Comparison of ENCODE assay signal across 10 cellular contexts in genomic region chr3:71050133-71050520, GRCh38.
DNase-seq lines count a peak whose midpoint lies in the region; ATAC-seq and TF ChIP-seq lines count a peak whose summit lies in the region.
"Had no signal": no experiment of that assay in that cellular context is flagged by ENCODE, and none has a peak within 500 bp of the region (broad histone marks: within the 10 kb centered on the region; RNA-seq: fewer than 3 reads in every experiment).

No MANE protein-coding gene starts in this region.

- peak overlapping the region; percentile 86 to 98 (median 88) for H3K27ac ChIP-seq in transverse colon

- H3K4me3 ChIP-seq in adipocyte (ENCODE audit: low read length) (no peak overlapping the region), transverse colon (no peak overlapping the region)

- 19 to 25% methylated on average over 2 of the region's 2 CpGs for WGBS in transverse colon (ENCODE audit: low coverage in 1 of 2), 2 donors

- no peaks in the 10 kb centered on the region for H3K27me3 Mint-ChIP-seq in activated naive CD4-positive, alpha-beta T cell treated with anti-CD3 and anti-CD28 coated beads, Interleukin-2, amount 50 U/mL, for 24 hours

- TF ChIP-seq CTCF in transverse colon (IDR thresholded peaks at IDR 0.05), result no peak

- H3K27ac Mint-ChIP-seq in activated naive CD4-positive, alpha-beta T cell treated with anti-CD3 and anti-CD28 coated beads, Interleukin-2, amount 50 U/mL, for 24 hours, result no peak overlapping the region

- DNase-seq in activated naive CD4-positive, alpha-beta T cell treated with Interleukin-2 at 50 U/mL for 16 hours, result no peak
- DNase-seq in adipocyte (ENCODE audit: low read depth), result peak; percentile 57
- peak; percentile 41 for DNase-seq in kidney glomerular epithelial cell (lab: John Stamatoyannopoulos, UW)
- DNase-seq in transverse colon, result no peak
- no peak for DNase-seq in SKM-1 treated with dmso at 0.1 percent for 144 hours (lab: John Stamatoyannopoulos, UW; ENCODE audit: unreplicated experiment)
- DNase-seq in NCI-H2196 (lab: John Stamatoyannopoulos, UW; ENCODE audit: unreplicated experiment), result no peak
- DNase-seq: cortex of kidney, NCI-H2081 treated with DMSO at 0.1 percent for 48 hours had no signal

- H3K9me3 ChIP-seq in adipocyte (ENCODE audit: control insufficient read depth, low read length) (no peaks in the 10 kb centered on the region), transverse colon (no peaks in the 10 kb centered on the region)

- TF ChIP-seq POLR2A in transverse colon (IDR thresholded peaks at IDR 0.05), result no peak

- peaks cover 29% of the 10 kb centered on the region for H3K4me1 ChIP-seq in adipocyte (ENCODE audit: control insufficient read depth, insufficient read depth, low read length)
- H3K4me1 ChIP-seq in transverse colon, result peaks cover 80 to 99% (median 96%) of the 10 kb centered on the region in 4 donors

- H3K36me3 Mint-ChIP-seq in activated naive CD4-positive, alpha-beta T cell treated with anti-CD3 and anti-CD28 coated beads, Interleukin-2, amount 50 U/mL, for 24 hours, result peaks cover 66% of the 10 kb centered on the region

- peak overlapping the region; percentile 74 for H3K4me3 Mint-ChIP-seq in activated naive CD4-positive, alpha-beta T cell treated with anti-CD3 and anti-CD28 coated beads, Interleukin-2, amount 50 U/mL, for 24 hours

- TF ChIP-seq EP300 in transverse colon (IDR thresholded peaks at IDR 0.05; ENCODE audit: low read depth), result no peak

- H3K4me1 Mint-ChIP-seq in activated naive CD4-positive, alpha-beta T cell treated with anti-CD3 and anti-CD28 coated beads, Interleukin-2, amount 50 U/mL, for 24 hours, result peaks cover 100% of the 10 kb centered on the region

- in situ Hi-C loops in transverse colon (cut with MboI; ENCODE audit: low pct_ligation_motif_present in 1 of 4, low pct_unique_long_range_greater_than_20kb in 1 of 4, low sequenced_read_pairs in 3 of 4), result loop anchor here in 1 of 4 donors (25.0 kb wide), 1 partner anchor 537 kb away; the partner anchor contains the start of gene FOXP1

- H3K27me3 ChIP-seq in adipocyte (replicated peaks; ENCODE audit: control insufficient read depth, insufficient read depth, low read length) (no peaks in the 10 kb centered on the region), transverse colon (no peaks in the 10 kb centered on the region)

- no peaks in the 10 kb centered on the region for H3K9me3 Mint-ChIP-seq in activated naive CD4-positive, alpha-beta T cell treated with anti-CD3 and anti-CD28 coated beads, Interleukin-2, amount 50 U/mL, for 24 hours

- intact Hi-C loops in transverse colon (cut with DNase I; ENCODE audit: low total_unique reads), result no loop called here

- H3K36me3 ChIP-seq in adipocyte (ENCODE audit: control insufficient read depth, insufficient read depth, low read length, severe bottlenecking) (peaks cover 39% of the 10 kb centered on the region), transverse colon (peaks cover 0 to 4% (median 0%) of the 10 kb centered on the region in 4 donors)

- no peak for ATAC-seq in GM19467 (IDR thresholded peaks at IDR 0.05; ENCODE audit: unreplicated experiment)

- no peak overlapping the region for H3K9ac ChIP-seq in adipocyte (ENCODE audit: low read length)

Comparison
In these comparisons a context has a peak if more than half of its experiments do, and no peak if none do; other contexts are left out.
1. DNase-seq: peak in adipocyte (single experiment) and kidney glomerular epithelial cell (single experiment); none in activated naive CD4-positive, alpha-beta T cell treated with Interleukin-2 at 50 U/mL for 16 hours (single experiment), transverse colon (single experiment), SKM-1 treated with dmso at 0.1 percent for 144 hours (single experiment) and NCI-H2196 (single experiment).